18 cellular contexts compared by ENCODE assay signal in genomic region chr17:48641541-48642058, GRCh38. TPM values are rescaled to one million over a fixed set of nuclear protein-coding genes. Genes with fewer than 3 reads are reported as not detected.
A peak's percentile ranks its signal among the peaks of the same experiment; 100 is the strongest.
DNase-seq lines count a peak whose midpoint lies in the region; ATAC-seq and TF ChIP-seq lines count a peak whose summit lies in the region.
"Had no signal": no experiment of that assay in that cellular context is flagged by ENCODE, and none has a peak within 500 bp of the region (broad histone marks: within the 10 kb centered on the region; RNA-seq: fewer than 3 reads in every experiment).

No MANE protein-coding gene starts in this region.

- no peaks in the 10 kb centered on the region for H3K79me1 ChIP-seq in mesenchymal stem cell (replicated peaks; ENCODE audit: low read length, poor library complexity, severe bottlenecking)

- CTCF ChIA-PET in activated CD8-positive, alpha-beta memory T cell treated with anti-CD3 and anti-CD28 coated beads, Interleukin-2, amount 10 ng/mL, durations not matched to agents 7 days and 5 days (lab: Charles Lee) = interaction anchor here (1.3 to 13.1 kb wide), 3 partner anchors 19 to 40 kb away, joined by 3 to 190 read pairs (median 7); partner anchors contain the start of gene HOXB9

- TF ChIP-seq CTCF in smooth muscle cell (IDR thresholded peaks at IDR 0.05; ENCODE audit: borderline replicate concordance, insufficient read depth, poor library complexity, severe bottlenecking) = no peak
- no peak for TF ChIP-seq CTCF in osteocyte (IDR thresholded peaks at IDR 0.05)
- TF ChIP-seq CTCF in heart left ventricle (IDR thresholded peaks at IDR 0.05) = no peak

- peak overlapping the region; percentile 7 to 89 for H3K18ac ChIP-seq in mesenchymal stem cell (ENCODE audit: low read depth in 1 of 2, low read length in 2 of 2)

- peaks cover 8% of the 10 kb centered on the region for H3K36me3 Mint-ChIP-seq in activated CD8-positive, alpha-beta memory T cell treated with anti-CD3 and anti-CD28 coated beads, Interleukin-2, amount 10 ng/mL, durations not matched to agents 7 days and 5 days
- H3K36me3 Mint-ChIP-seq in osteocyte (ENCODE audit: unreplicated experiment) = no peaks in the 10 kb centered on the region

- peak overlapping the region; percentile 78 for H4K91ac ChIP-seq in mesenchymal stem cell (ENCODE audit: low read length)

- peak overlapping the region; percentile 42 for H2BK120ac ChIP-seq in mesenchymal stem cell (ENCODE audit: low read depth, low read length)

- peak overlapping the region in 1 of 2 experiments; percentile 76 for H3K23ac ChIP-seq in mesenchymal stem cell (ENCODE audit: low read length in 2 of 2)

- H3K27me3 Mint-ChIP-seq in activated CD8-positive, alpha-beta memory T cell treated with anti-CD3 and anti-CD28 coated beads, Interleukin-2, amount 10 ng/mL, durations not matched to agents 7 days and 5 days = peaks cover 95% of the 10 kb centered on the region
- peaks cover 96% of the 10 kb centered on the region for H3K27me3 Mint-ChIP-seq in osteocyte (ENCODE audit: unreplicated experiment)

- WGBS in mesenchymal stem cell = 42% methylated on average over 19 of the region's 29 CpGs
- WGBS in smooth muscle cell (ENCODE audit: low lambda C conversion rate) = 62% methylated on average over 29 of the region's 29 CpGs
- 4 to 9% (median 5%) methylated on average over 22 to 29 of the region's 29 CpGs for WGBS in heart left ventricle, 4 donors

- peak overlapping the region in 1 of 2 experiments; percentile 83 for H2BK12ac ChIP-seq in mesenchymal stem cell (ENCODE audit: low read length in 2 of 2)

- H3F3A ChIP-seq in smooth muscle cell (ENCODE audit: low read depth) = peaks cover 47% of the 10 kb centered on the region

- H2AFZ ChIP-seq in mesenchymal stem cell (ENCODE audit: low read depth, low read length) (no peak overlapping the region), smooth muscle cell (ENCODE audit: low read depth) (no peak overlapping the region)

- H3K36me3 ChIP-seq in mesenchymal stem cell (ENCODE audit: control insufficient read depth in 1 of 2, insufficient read depth in 2 of 2, low read depth in 1 of 2, low read length in 2 of 2) (no peaks in the 10 kb centered on the region), smooth muscle cell (ENCODE audit: low read depth) (no peaks in the 10 kb centered on the region), heart left ventricle (no peaks in the 10 kb centered on the region)

- intact Hi-C loops in heart left ventricle (cut with DNase I) = no loop called here

- no peak for DNase-seq in activated CD8-positive, alpha-beta memory T cell treated with anti-CD3 and anti-CD28 coated beads, Interleukin-2, amount 10 ng/mL, durations not matched to agents 7 days and 5 days
- no peak for DNase-seq in activated CD8-positive, alpha-beta memory T cell treated with anti-CD3 and anti-CD28 coated beads, Interleukin-2, amount 50 U/mL, for 48 hours
- DNase-seq in NCI-H69 (lab: John Stamatoyannopoulos, UW) (peak; percentile 21), mesenchymal stem cell (no peak), smooth muscle cell (lab: John Stamatoyannopoulos, UW; ENCODE audit: unreplicated experiment) (no peak), LoVo (ENCODE audit: low spot score) (no peak), osteocyte (ENCODE audit: extremely low spot score, unreplicated experiment) (no peak), heart left ventricle (no peak)
- DNase-seq: activated CD4-positive, alpha-beta T cell treated with anti-CD3 and anti-CD28 coated beads for 36 hours; activated T-cell treated with anti-CD3 and anti-CD28 coated beads for 4 hours; central memory CD4-positive, alpha-beta T cell; effector CD8-positive, alpha-beta T cell; hypothalamus; NCI-H1436; NCI-H226; SIG-M5 had no signal

- no peaks in the 10 kb centered on the region for H3K9me3 Mint-ChIP-seq in activated CD8-positive, alpha-beta memory T cell treated with anti-CD3 and anti-CD28 coated beads, Interleukin-2, amount 10 ng/mL, durations not matched to agents 7 days and 5 days (ENCODE audit: low read depth)
- no peaks in the 10 kb centered on the region for H3K9me3 Mint-ChIP-seq in osteocyte (ENCODE audit: unreplicated experiment)

- H3K4me3 ChIP-seq in mesenchymal stem cell (ENCODE audit: insufficient read depth in 1 of 2, low read depth in 1 of 2, low read length in 2 of 2) = no peak overlapping the region
- peak overlapping the region; percentile 55 for H3K4me3 ChIP-seq in smooth muscle cell
- peak overlapping the region in 1 of 12 donors; percentile 3 for H3K4me3 ChIP-seq in heart left ventricle

- H3K9ac ChIP-seq in mesenchymal stem cell (ENCODE audit: low read length) (no peak overlapping the region), smooth muscle cell (ENCODE audit: low read depth) (peak overlapping the region; percentile 10)
- H3K9ac ChIP-seq: KMS-11 had no signal

- H2AK5ac ChIP-seq in mesenchymal stem cell (ENCODE audit: low read length, severe bottlenecking) = no peak overlapping the region

- H3K79me2 ChIP-seq in smooth muscle cell (ENCODE audit: low read depth) = peaks cover 82% of the 10 kb centered on the region

- H2BK15ac ChIP-seq in mesenchymal stem cell (ENCODE audit: low read depth, poor library complexity, severe bottlenecking) = no peak overlapping the region

- no peak overlapping the region for H2BK5ac ChIP-seq in mesenchymal stem cell (ENCODE audit: low read depth, low read length, poor library complexity, severe bottlenecking)

- peak overlapping the region; percentile 36 for H3K4me3 Mint-ChIP-seq in activated CD8-positive, alpha-beta memory T cell treated with anti-CD3 and anti-CD28 coated beads, Interleukin-2, amount 10 ng/mL, durations not matched to agents 7 days and 5 days
- H3K4me3 Mint-ChIP-seq in osteocyte (ENCODE audit: unreplicated experiment) = no peak overlapping the region
- H3K4me3 Mint-ChIP-seq: activated CD4-positive, alpha-beta T cell treated with anti-CD3 and anti-CD28 coated beads for 36 hours had no signal

- no peak overlapping the region for H3K27ac Mint-ChIP-seq in activated CD8-positive, alpha-beta memory T cell treated with anti-CD3 and anti-CD28 coated beads, Interleukin-2, amount 10 ng/mL, durations not matched to agents 7 days and 5 days
- H3K27ac Mint-ChIP-seq in osteocyte (ENCODE audit: unreplicated experiment) = no peak overlapping the region
- H3K27ac Mint-ChIP-seq: activated CD4-positive, alpha-beta T cell treated with anti-CD3 and anti-CD28 coated beads for 36 hours had no signal

- peaks cover 44% of the 10 kb centered on the region for H3K4me1 Mint-ChIP-seq in activated CD8-positive, alpha-beta memory T cell treated with anti-CD3 and anti-CD28 coated beads, Interleukin-2, amount 10 ng/mL, durations not matched to agents 7 days and 5 days
- H3K4me1 Mint-ChIP-seq in osteocyte (ENCODE audit: unreplicated experiment) = no peaks in the 10 kb centered on the region

- H3K9me3 ChIP-seq in mesenchymal stem cell (ENCODE audit: control insufficient read depth, low read length) = no peaks in the 10 kb centered on the region
- H3K9me3 ChIP-seq in smooth muscle cell (replicated peaks; ENCODE audit: low read depth) = no peaks in the 10 kb centered on the region
- H3K9me3 ChIP-seq in heart left ventricle = no peaks in the 10 kb centered on the region

- no peak for TF ChIP-seq POLR2A in heart left ventricle (IDR thresholded peaks at IDR 0.05)

- H4K8ac ChIP-seq in mesenchymal stem cell (ENCODE audit: low read length) = peak overlapping the region; percentile 59

- H3K27ac ChIP-seq in mesenchymal stem cell (ENCODE audit: low read length, poor library complexity, severe bottlenecking) (no peak overlapping the region), smooth muscle cell (ENCODE audit: low read depth) (peak overlapping the region; percentile 95), heart left ventricle (no peak overlapping the region)
- H3K27ac ChIP-seq: HL-60, KMS-11 had no signal

- no peak overlapping the region for H3K4me2 ChIP-seq in mesenchymal stem cell (ENCODE audit: low read length, poor library complexity, severe bottlenecking)
- peak overlapping the region; percentile 92 for H3K4me2 ChIP-seq in smooth muscle cell
- H3K4me2 ChIP-seq: KMS-11 had no signal

- peaks cover 10% of the 10 kb centered on the region for H4K20me1 ChIP-seq in smooth muscle cell (ENCODE audit: low read depth)

- ATAC-seq in activated CD8-positive, alpha-beta memory T cell treated with anti-CD3 and anti-CD28 coated beads, Interleukin-2, amount 10 ng/mL, durations not matched to agents 7 days and 5 days = no peak
- ATAC-seq in heart left ventricle = no peak
- ATAC-seq: activated CD4-positive, alpha-beta T cell treated with anti-CD3 and anti-CD28 coated beads for 36 hours had no signal

- H3K4me1 ChIP-seq in mesenchymal stem cell (ENCODE audit: control insufficient read depth, insufficient read depth, low read depth, low read length) (peaks cover 11% of the 10 kb centered on the region), smooth muscle cell (ENCODE audit: low read depth) (peaks cover 7% of the 10 kb centered on the region), heart left ventricle (peaks cover 0 to 6% (median under 1%) of the 10 kb centered on the region in 12 donors)

- H3K14ac ChIP-seq in mesenchymal stem cell (ENCODE audit: low read length in 2 of 2) = peak overlapping the region in 1 of 2 experiments; percentile 96

- H3K27me3 ChIP-seq in mesenchymal stem cell (ENCODE audit: control insufficient read depth in 1 of 2, insufficient read depth in 1 of 2, low read length in 2 of 2) (peaks cover 99 to 100% of the 10 kb centered on the region in 2 experiments), smooth muscle cell (ENCODE audit: low read depth) (no peaks in the 10 kb centered on the region), heart left ventricle (peaks cover 77 to 100% (median 95%) of the 10 kb centered on the region in 9 donors)

- peak overlapping the region; percentile 46 to 85 for H3K4ac ChIP-seq in mesenchymal stem cell (ENCODE audit: low read depth in 1 of 2, low read length in 2 of 2)

RNA-seq across cellular contexts. Expression of gene HOXB9, which starts 15.4 kb away (rescaled TPM):
- 10 to 100 TPM in 1 of 2 experiments, 1 to 10 TPM in 1; 8.4 to 19.6 TPM for total RNA-seq in activated CD8-positive, alpha-beta memory T cell treated with anti-CD3 and anti-CD28 coated beads, Interleukin-2, amount 10 ng/mL, durations not matched to agents 7 days and 5 days
- 47.3 TPM for polyA plus RNA-seq in mesenchymal stem cell (2013, experiment 1 of 2)
- polyA plus RNA-seq in mesenchymal stem cell (2013, experiment 2 of 2) = 47.4 TPM
- 24.3 and 25.8 TPM in 2 replicates for total RNA-seq in smooth muscle cell
- polyA plus RNA-seq in smooth muscle cell = 6.9 and 13.8 TPM in 2 replicates
- total RNA-seq in osteocyte = not detected in 2 replicates
- total RNA-seq in heart left ventricle = not detected
- not detected for polyA plus RNA-seq in heart left ventricle

RNA-seq across cellular contexts. Expression of gene HOXB8, which starts 26.5 kb away (rescaled TPM):
- 1 to 10 TPM in 1 of 2 experiments, under 1 TPM in 1; 0.38 to 1.4 TPM for total RNA-seq in activated CD8-positive, alpha-beta memory T cell treated with anti-CD3 and anti-CD28 coated beads, Interleukin-2, amount 10 ng/mL, durations not matched to agents 7 days and 5 days
- polyA plus RNA-seq in mesenchymal stem cell (2013, experiment 1 of 2) = 53.4 TPM
- 50.0 TPM for polyA plus RNA-seq in mesenchymal stem cell (2013, experiment 2 of 2)
- total RNA-seq in smooth muscle cell (2.0 and 3.8 TPM in 2 replicates), osteocyte (not detected in 2 replicates), heart left ventricle (not detected)
- polyA plus RNA-seq in smooth muscle cell (0.15 and 0.94 TPM in 2 replicates), heart left ventricle (not detected)
- total RNA-seq: activated CD4-positive, alpha-beta T cell treated with anti-CD3 and anti-CD28 coated beads for 36 hours had no signal

RNA-seq across cellular contexts. Expression of gene HOXB7, which starts 30.8 kb away (rescaled TPM):
- total RNA-seq in activated CD8-positive, alpha-beta memory T cell treated with anti-CD3 and anti-CD28 coated beads, Interleukin-2, amount 10 ng/mL, durations not matched to agents 7 days and 5 days = 1 to 10 TPM; 1.7 TPM
- 108 TPM for polyA plus RNA-seq in mesenchymal stem cell (2013, experiment 1 of 2)
- polyA plus RNA-seq in mesenchymal stem cell (2013, experiment 2 of 2) = 115 TPM
- total RNA-seq in smooth muscle cell (13.7 and 16.1 TPM in 2 replicates), osteocyte (not detected in 2 replicates), heart left ventricle (under 1 TPM in 4 of 9 donors, not detected in 5; 0.25 to 0.88 (median 0.55) TPM)
- polyA plus RNA-seq in smooth muscle cell (29.7 and 33.4 TPM in 2 replicates), heart left ventricle (under 1 TPM; 0.12 to 0.46 TPM)

RNA-seq across cellular contexts. Expression of gene HOXB6, which starts 36.8 kb away (rescaled TPM):
- 1 to 10 TPM in 1 of 2 experiments, under 1 TPM in 1; 0.58 to 1.1 TPM for total RNA-seq in activated CD8-positive, alpha-beta memory T cell treated with anti-CD3 and anti-CD28 coated beads, Interleukin-2, amount 10 ng/mL, durations not matched to agents 7 days and 5 days
- polyA plus RNA-seq in mesenchymal stem cell (2013, experiment 1 of 2) = 37.1 TPM
- 35.9 TPM for polyA plus RNA-seq in mesenchymal stem cell (2013, experiment 2 of 2)
- total RNA-seq in smooth muscle cell = 6.3 and 7.2 TPM in 2 replicates
- 9.3 and 10.3 TPM in 2 replicates for polyA plus RNA-seq in smooth muscle cell
- total RNA-seq in osteocyte = not detected in 2 replicates
- total RNA-seq in heart left ventricle = 1 to 10 TPM in 2 of 9 donors, under 1 TPM in 6, not detected in 1; 0.30 to 2.0 (median 0.62) TPM
- polyA plus RNA-seq in heart left ventricle = under 1 TPM; 0.38 to 0.57 TPM
- total RNA-seq: activated CD4-positive, alpha-beta T cell treated with anti-CD3 and anti-CD28 coated beads for 36 hours had no signal

RNA-seq across cellular contexts. Expression of gene HOXB5, which starts 48.0 kb away (rescaled TPM):
- total RNA-seq in activated CD8-positive, alpha-beta memory T cell treated with anti-CD3 and anti-CD28 coated beads, Interleukin-2, amount 10 ng/mL, durations not matched to agents 7 days and 5 days = under 1 TPM in 1 of 2 experiments, not detected in 1; 0.16 TPM
- polyA plus RNA-seq in mesenchymal stem cell (2013, experiment 1 of 2) = 15.0 TPM
- polyA plus RNA-seq in mesenchymal stem cell (2013, experiment 2 of 2) = 14.1 TPM
- 0.49 and 0.94 TPM in 2 replicates for total RNA-seq in smooth muscle cell
- polyA plus RNA-seq in smooth muscle cell = 1.4 and 1.8 TPM in 2 replicates
- not detected in 2 replicates for total RNA-seq in osteocyte
- total RNA-seq in heart left ventricle = 1 to 10 TPM in 1 of 9 donors, under 1 TPM in 2, not detected in 6; 0.17 to 1.0 (median 0.35) TPM
- polyA plus RNA-seq in heart left ventricle = under 1 TPM; 0.04 to 0.08 TPM
- total RNA-seq: activated CD4-positive, alpha-beta T cell treated with anti-CD3 and anti-CD28 coated beads for 36 hours had no signal
